In the genomic region with DNA sequence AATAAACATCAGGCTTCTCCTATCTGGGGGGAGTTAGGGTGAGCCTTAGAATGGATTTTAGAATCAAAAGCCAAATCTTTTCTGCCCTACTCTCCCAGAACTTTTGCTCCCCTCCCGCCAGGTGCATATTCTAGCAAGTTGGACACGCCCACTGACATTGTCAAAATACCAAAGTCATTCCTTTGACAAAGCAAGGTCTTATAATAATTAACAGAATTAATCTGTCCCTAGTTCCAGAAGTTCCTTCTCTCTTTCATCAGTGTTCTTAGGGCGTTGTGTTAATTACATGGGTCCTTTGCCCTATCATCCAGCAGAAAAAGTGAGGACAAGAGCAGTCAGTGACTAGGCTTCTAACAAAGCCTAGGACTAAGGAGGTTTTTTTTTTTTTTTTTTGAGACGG, we compare ENCODE assay signal across 16 cellular contexts. TPM values are rescaled to one million over a fixed set of nuclear protein-coding genes. Genes with fewer than 3 reads are reported as not detected.
A peak's percentile ranks its signal among the peaks of the same experiment; 100 is the strongest.
DNase-seq lines count a peak whose midpoint lies in the region; ATAC-seq, FAIRE-seq and TF ChIP-seq lines count a peak whose summit lies in the region.
"Had no signal": no experiment of that assay in that cellular context is flagged by ENCODE, and none has a peak within 500 bp of the region (broad histone marks: within the 10 kb centered on the region; RNA-seq: fewer than 3 reads in every experiment).

No MANE protein-coding gene starts in this region.

- no peak overlapping the region for H3K18ac ChIP-seq in H1 (ENCODE audit: extremely low read depth, low read length)

- H3K9me3 ChIP-seq in PC-9 (ENCODE audit: insufficient read depth, low read depth) (no peaks in the 10 kb centered on the region), H1 (ENCODE audit: insufficient read depth in 2 of 2, low read depth in 1 of 2, low read length in 1 of 2) (no peaks in the 10 kb centered on the region), smooth muscle cell (replicated peaks; ENCODE audit: low read depth) (no peaks in the 10 kb centered on the region)
- H3K9me3 ChIP-seq: psoas muscle, thoracic aorta had no signal

- no peaks in the 10 kb centered on the region for H3K27me3 ChIP-seq in PC-9 (ENCODE audit: insufficient read depth, low read depth)
- H3K27me3 ChIP-seq in H1 (replicated peaks in 1 of 4; ENCODE audit: control insufficient read depth in 3 of 4, extremely low read depth in 1 of 4, insufficient read depth in 3 of 4, low read length in 3 of 4) = no peaks in the 10 kb centered on the region
- H3K27me3 ChIP-seq in smooth muscle cell (ENCODE audit: low read depth) = no peaks in the 10 kb centered on the region

- H4K20me1 ChIP-seq in PC-9 (ENCODE audit: insufficient read depth) (peaks cover 3% of the 10 kb centered on the region; the same call in 1 of the 2 replicates), H1 (replicated peaks in 1 of 2; ENCODE audit: control insufficient read depth in 1 of 2, insufficient read depth in 2 of 2, low read length in 2 of 2) (no peaks in the 10 kb centered on the region), smooth muscle cell (ENCODE audit: low read depth) (no peaks in the 10 kb centered on the region)

- no peak overlapping the region for H2BK20ac ChIP-seq in H1 (ENCODE audit: low read length)

- H3K23ac ChIP-seq in H1 (ENCODE audit: insufficient read length) = no peak overlapping the region

- TF ChIP-seq CTCF in PC-9 (conservative IDR thresholded peaks at IDR 0.05) (no peak), H1 (IDR thresholded peaks at IDR 0.05; ENCODE audit: control extremely low read depth in 1 of 3, insufficient read depth in 1 of 3, low read depth in 1 of 3, low read length in 3 of 3) (no peak), smooth muscle cell (IDR thresholded peaks at IDR 0.05; ENCODE audit: borderline replicate concordance, insufficient read depth, poor library complexity, severe bottlenecking) (no peak), GM13976 (IDR thresholded peaks at IDR 0.05; ENCODE audit: borderline replicate concordance, control extremely low read depth, extremely low read depth, insufficient read depth, missing control alignments) (no peak)

- H3K27me3 Mint-ChIP-seq in activated CD8-positive, alpha-beta memory T cell treated with anti-CD3 and anti-CD28 coated beads, Interleukin-2, amount 10 ng/mL, durations not matched to agents 7 days and 5 days = no peaks in the 10 kb centered on the region

- TF ChIP-seq RAD21 in H1 (IDR thresholded peaks at IDR 0.05 in 1 of 2, conservative IDR thresholded peaks at IDR 0.05 in 1 of 2; ENCODE audit: low read depth in 2 of 2, low read length in 2 of 2) = no peak

- no peak overlapping the region for H3K27ac Mint-ChIP-seq in activated CD8-positive, alpha-beta memory T cell treated with anti-CD3 and anti-CD28 coated beads, Interleukin-2, amount 10 ng/mL, durations not matched to agents 7 days and 5 days

- H3K9ac ChIP-seq in H1 (replicated peaks in 1 of 4; ENCODE audit: extremely low read depth in 1 of 4, low read depth in 3 of 4, low read length in 3 of 4) (no peak overlapping the region), smooth muscle cell (ENCODE audit: low read depth) (no peak overlapping the region)

- no peak overlapping the region for H2BK15ac ChIP-seq in H1 (ENCODE audit: low read length)

- no peaks in the 10 kb centered on the region for H3K9me3 Mint-ChIP-seq in activated CD8-positive, alpha-beta memory T cell treated with anti-CD3 and anti-CD28 coated beads, Interleukin-2, amount 10 ng/mL, durations not matched to agents 7 days and 5 days (ENCODE audit: low read depth)

- no peak for TF ChIP-seq EP300 in H1 (IDR thresholded peaks at IDR 0.05; ENCODE audit: borderline replicate concordance in 1 of 2, low read depth in 2 of 2, low read length in 2 of 2)

- no peak overlapping the region for H2AFZ ChIP-seq in PC-9
- no peak overlapping the region for H2AFZ ChIP-seq in H1 (ENCODE audit: low read length)
- H2AFZ ChIP-seq in smooth muscle cell (ENCODE audit: low read depth) = no peak overlapping the region

- CTCF ChIA-PET in activated CD8-positive, alpha-beta memory T cell treated with anti-CD3 and anti-CD28 coated beads, Interleukin-2, amount 10 ng/mL, durations not matched to agents 7 days and 5 days (lab: Charles Lee) = no interaction called here
- CTCF ChIA-PET in PC-9 (lab: Charles Lee) (interaction anchor here (0.7 kb wide), 1 partner anchor 16 kb away, joined by 10 read pairs; no protein-coding TSS in a partner anchor), H1 (lab: Charles Lee; ENCODE audit: partially characterized antibody) (interaction anchor here (1.2 kb wide), 1 partner anchor 91 kb away, joined by 6 read pairs; no protein-coding TSS in a partner anchor)

- no peak overlapping the region for H3K4me3 ChIP-seq in PC-9
- H3K4me3 ChIP-seq in H1 (ENCODE audit: extremely low read depth in 1 of 4, insufficient read depth in 2 of 4, low read depth in 3 of 4, low read length in 4 of 4) = 0 out of 8 replicates have a peak overlapping the region, but pooled peaks of 1 of the 4 experiments have one; percentile 15
- H3K4me3 ChIP-seq in smooth muscle cell = peak overlapping the region; percentile 5
- H3K4me3 ChIP-seq: psoas muscle, thoracic aorta had no signal

- no peak overlapping the region for H2AK5ac ChIP-seq in H1 (ENCODE audit: low read depth, low read length)

- POLR2A ChIA-PET in PC-9 (lab: Charles Lee; ENCODE audit: unreplicated experiment) = interaction anchor here (0.6 kb wide), 1 partner anchor 76 kb away, joined by 10 read pairs; no protein-coding TSS in a partner anchor
- POLR2A ChIA-PET in H1 (lab: Charles Lee; ENCODE audit: partially characterized antibody) = interaction anchor here (1.8 to 57.6 kb wide), 2 partner anchors 10 to 50 kb away, joined by 15 to 3397 read pairs; a partner anchor contains a TSS

- peaks cover 46% of the 10 kb centered on the region for H3K36me3 Mint-ChIP-seq in activated CD8-positive, alpha-beta memory T cell treated with anti-CD3 and anti-CD28 coated beads, Interleukin-2, amount 10 ng/mL, durations not matched to agents 7 days and 5 days

- no peak overlapping the region for H3K4ac ChIP-seq in H1 (replicated peaks; ENCODE audit: insufficient read length, low read depth, low read length)

- H3K36me3 ChIP-seq in PC-9 (ENCODE audit: low read depth) = peaks cover 19% of the 10 kb centered on the region
- H3K36me3 ChIP-seq in H1 (ENCODE audit: control insufficient read depth in 2 of 4, insufficient read depth in 4 of 4, low read length in 3 of 4) = peaks cover 0 to 20% (median 12%) of the 10 kb centered on the region in 4 experiments; a peak in 4 of 8 replicates
- H3K36me3 ChIP-seq in smooth muscle cell (ENCODE audit: low read depth) = no peaks in the 10 kb centered on the region

- H4K8ac ChIP-seq in H1 (ENCODE audit: extremely low read depth, insufficient read depth, low read length) = no peak overlapping the region

- H3K4me1 ChIP-seq in PC-9 (replicated peaks; ENCODE audit: insufficient read depth) (peaks cover 13% of the 10 kb centered on the region), H1 (replicated peaks in 1 of 4; ENCODE audit: control insufficient read depth in 3 of 4, insufficient read depth in 4 of 4, low read length in 3 of 4) (peaks cover 0 to 8% (median 3%) of the 10 kb centered on the region in 4 experiments; a peak in 4 of 7 replicates), smooth muscle cell (ENCODE audit: low read depth) (peaks cover 7% of the 10 kb centered on the region)

- H3K14ac ChIP-seq in H1 (ENCODE audit: insufficient read length) = no peak overlapping the region

- H2BK12ac ChIP-seq in H1 (ENCODE audit: low read depth, low read length) = no peak overlapping the region

- no peak overlapping the region for H4K5ac ChIP-seq in H1 (ENCODE audit: insufficient read length, low read depth, low read length)

- H3K23me2 ChIP-seq in H1 (ENCODE audit: low read depth, low read length) = peaks cover 6% of the 10 kb centered on the region; the same call in 1 of the 2 replicates

- ATAC-seq in activated CD8-positive, alpha-beta memory T cell treated with anti-CD3 and anti-CD28 coated beads, Interleukin-2, amount 10 ng/mL, durations not matched to agents 7 days and 5 days = no peak
- ATAC-seq: psoas muscle had no signal

- 84% methylated on average over 3 of the region's 4 CpGs; no CpG with 5 or more reads in 1 of the 2 experiments for WGBS in H1 (ENCODE audit: extremely low coverage in 1 of 2, insufficient coverage in 1 of 2, insufficient read length in 1 of 2, insufficient replicate concordance in 2 of 2, low coverage in 1 of 2, low lambda C conversion rate in 2 of 2, missing lambda C conversion rate in 1 of 2), 2 experiments
- 95% methylated on average over 4 of the region's 4 CpGs for WGBS in smooth muscle cell (ENCODE audit: low lambda C conversion rate)

- H3K27ac ChIP-seq in PC-9 (no peak overlapping the region), H1 (ENCODE audit: low read depth, low read length) (no peak overlapping the region), smooth muscle cell (ENCODE audit: low read depth) (no peak overlapping the region)
- H3K27ac ChIP-seq: HL-60, psoas muscle, thoracic aorta, VCaP had no signal

- intact Hi-C loops in PC-9 (cut with micrococcal nuclease; ENCODE audit: unreplicated experiment) = no loop called here

- in situ Hi-C loops in GM13976 (cut with MboI; ENCODE audit: low sequenced_read_pairs, unreplicated experiment) = no loop called here

- no peak for FAIRE-seq in H1 (lab: Jason Lieb, UNC)
- FAIRE-seq: GM18507 had no signal

- H3K56ac ChIP-seq in H1 (replicated peaks; ENCODE audit: insufficient read length, low read depth, low read length) = no peak overlapping the region

- H3F3A ChIP-seq in PC-9 (ENCODE audit: insufficient read depth, low read depth) (peaks cover 46% of the 10 kb centered on the region), smooth muscle cell (ENCODE audit: low read depth) (peaks cover 4% of the 10 kb centered on the region)

- no TSS peak for BruUV-seq in PC-9 (replicated peaks; lab: Mats Ljungman, UMichigan)

- H2BK5ac ChIP-seq in H1 (ENCODE audit: low read depth, low read length) = no peak overlapping the region

- H3K4me1 Mint-ChIP-seq in activated CD8-positive, alpha-beta memory T cell treated with anti-CD3 and anti-CD28 coated beads, Interleukin-2, amount 10 ng/mL, durations not matched to agents 7 days and 5 days = peaks cover 42% of the 10 kb centered on the region

- H4K91ac ChIP-seq in H1 (replicated peaks; ENCODE audit: insufficient read length, low read length) = no peak overlapping the region

- H3K79me2 ChIP-seq in PC-9 (ENCODE audit: low read depth) (peaks cover 35% of the 10 kb centered on the region), H1 (ENCODE audit: control insufficient read depth in 1 of 2, insufficient read depth in 2 of 2, low read length in 2 of 2) (peaks cover 0 to 6% of the 10 kb centered on the region in 2 experiments; a peak in 2 of 4 replicates), smooth muscle cell (ENCODE audit: low read depth) (peaks cover 14% of the 10 kb centered on the region)

- H2BK120ac ChIP-seq in H1 (replicated peaks; ENCODE audit: low read depth, low read length) = no peak overlapping the region

- H3K4me3 Mint-ChIP-seq in activated CD8-positive, alpha-beta memory T cell treated with anti-CD3 and anti-CD28 coated beads, Interleukin-2, amount 10 ng/mL, durations not matched to agents 7 days and 5 days = peak overlapping the region; percentile 96

- H3K79me1 ChIP-seq in H1 (ENCODE audit: low read depth, low read length) = no peaks in the 10 kb centered on the region; the same call in 1 of the 2 replicates

- H3K9me2 ChIP-seq in PC-9 (ENCODE audit: insufficient read depth) = no peaks in the 10 kb centered on the region

- no peak for DNase-seq in activated CD8-positive, alpha-beta memory T cell treated with anti-CD3 and anti-CD28 coated beads, Interleukin-2, amount 10 ng/mL, durations not matched to agents 7 days and 5 days
- DNase-seq in activated CD8-positive, alpha-beta memory T cell treated with anti-CD3 and anti-CD28 coated beads for 24 hours = no peak
- DNase-seq in PC-9 = no peak
- no peak for DNase-seq in H1 (ENCODE audit: low read depth in 1 of 2, low spot score in 2 of 2)
- DNase-seq in smooth muscle cell (lab: John Stamatoyannopoulos, UW; ENCODE audit: unreplicated experiment) = no peak
- no peak for DNase-seq in occipital lobe (lab: John Stamatoyannopoulos, UW)
- DNase-seq in GM13976 (ENCODE audit: low spot score) = no peak
- no peak for DNase-seq in KG1 (lab: John Stamatoyannopoulos, UW)
- DNase-seq: effector memory CD4-positive, alpha-beta T cell; NCI-H1048; NCI-H446 treated with DMSO at 0.1 percent for 48 hours; psoas muscle had no signal

- H3K4me2 ChIP-seq in PC-9 = peak overlapping the region; percentile 25
- H3K4me2 ChIP-seq in H1 (ENCODE audit: insufficient read depth in 1 of 2, low read depth in 2 of 2, low read length in 2 of 2) = peak overlapping the region; percentile 4 to 90; a peak in 1 of 4 replicates
- H3K4me2 ChIP-seq in smooth muscle cell = no peak overlapping the region

- TF ChIP-seq POLR2A in H1 (IDR thresholded peaks at IDR 0.05; ENCODE audit: control extremely low read depth in 1 of 2, low read depth in 2 of 2, low read length in 2 of 2) = no peak

RNA-seq across cellular contexts. Expression of a gene that starts 2.4 kb away (rescaled TPM):
- total RNA-seq in activated CD8-positive, alpha-beta memory T cell treated with anti-CD3 and anti-CD28 coated beads, Interleukin-2, amount 10 ng/mL, durations not matched to agents 7 days and 5 days = 100 to 1,000 TPM; 235 to 244 TPM
- 138 and 203 TPM in 2 replicates for total RNA-seq in PC-9 (2021)
- total RNA-seq in H1 (2021; fragmentation: NEBNext Ultra II Directional; extraction: Animal tissue kit (Norgen Biotek cat#: 25700)) = 164 and 185 TPM in 2 replicates
- 80.4 and 82.9 TPM in 2 replicates for polyA plus RNA-seq in H1 (2011; rRNA removed)
- 86.1 TPM for polyA plus RNA-seq in H1 (2011; cell fraction: cytosol; rRNA removed)
- polyA plus RNA-seq in H1 (2011; cell fraction: nucleus; rRNA removed) = 58.7 TPM
- polyA plus RNA-seq in H1 (2012, experiment 1 of 2) = 198 to 336 TPM (median 208 TPM) in 4 replicates
- polyA plus RNA-seq in H1 (2012, experiment 2 of 2) = 220 TPM
- polyA plus RNA-seq in H1 (2013, experiment 1 of 2) = 264 TPM
- 272 TPM for polyA plus RNA-seq in H1 (2013, experiment 2 of 2)
- 56.8 and 82.3 TPM in 2 replicates for polyA minus RNA-seq in H1 (2011; rRNA and poly(A)+ RNA removed)
- polyA minus RNA-seq in H1 (2011; cell fraction: cytosol; rRNA and poly(A)+ RNA removed) = 56.5 TPM
- 35.3 TPM for polyA minus RNA-seq in H1 (2011; cell fraction: nucleus; rRNA and poly(A)+ RNA removed)
- 45.7 and 65.3 TPM in 2 replicates for total RNA-seq in smooth muscle cell
- polyA plus RNA-seq in smooth muscle cell = 176 and 181 TPM in 2 replicates
- total RNA-seq in occipital lobe = 5.9 TPM

RNA-seq across cellular contexts. Expression of a gene that starts 7.9 kb away (rescaled TPM):
- 100 to 1,000 TPM; 721 to 867 TPM for total RNA-seq in activated CD8-positive, alpha-beta memory T cell treated with anti-CD3 and anti-CD28 coated beads, Interleukin-2, amount 10 ng/mL, durations not matched to agents 7 days and 5 days
- total RNA-seq in PC-9 (2021) (668 and 833 TPM in 2 replicates), smooth muscle cell (229 and 306 TPM in 2 replicates), occipital lobe (181 TPM)
- 1,114 and 1,123 TPM in 2 replicates for total RNA-seq in H1 (2021; fragmentation: NEBNext Ultra II Directional; extraction: Animal tissue kit (Norgen Biotek cat#: 25700))
- polyA plus RNA-seq in H1 (2011; rRNA removed) (470 and 473 TPM in 2 replicates), smooth muscle cell (90.8 and 128 TPM in 2 replicates)
- 420 TPM for polyA plus RNA-seq in H1 (2011; cell fraction: cytosol; rRNA removed)
- polyA plus RNA-seq in H1 (2011; cell fraction: nucleus; rRNA removed) = 526 TPM
- polyA plus RNA-seq in H1 (2012, experiment 1 of 2) = 987 to 1,115 TPM (median 1,028 TPM) in 4 replicates
- polyA plus RNA-seq in H1 (2012, experiment 2 of 2) = 1,117 TPM
- 462 TPM for polyA plus RNA-seq in H1 (2013, experiment 1 of 2)
- polyA plus RNA-seq in H1 (2013, experiment 2 of 2) = 458 TPM
- 887 and 924 TPM in 2 replicates for polyA minus RNA-seq in H1 (2011; rRNA and poly(A)+ RNA removed)
- polyA minus RNA-seq in H1 (2011; cell fraction: cytosol; rRNA and poly(A)+ RNA removed) = 748 TPM
- polyA minus RNA-seq in H1 (2011; cell fraction: nucleus; rRNA and poly(A)+ RNA removed) = 484 TPM

RNA-seq across cellular contexts. Expression of a gene that starts 20.3 kb away (rescaled TPM):
- not detected for total RNA-seq in activated CD8-positive, alpha-beta memory T cell treated with anti-CD3 and anti-CD28 coated beads, Interleukin-2, amount 10 ng/mL, durations not matched to agents 7 days and 5 days
- total RNA-seq in PC-9 (2021) = not detected in 2 replicates
- total RNA-seq in H1 (2021; fragmentation: NEBNext Ultra II Directional; extraction: Animal tissue kit (Norgen Biotek cat#: 25700)) = 0.34 and 0.35 TPM in 2 replicates
- 0.29 and 0.47 TPM in 2 replicates for polyA plus RNA-seq in H1 (2011; rRNA removed)
- polyA plus RNA-seq in H1 (2011; cell fraction: cytosol; rRNA removed) = 0.25 TPM
- polyA plus RNA-seq in H1 (2011; cell fraction: nucleus; rRNA removed) = 0.83 TPM
- 0.12 to 0.28 TPM (median 0.16 TPM) in 4 replicates for polyA plus RNA-seq in H1 (2012, experiment 1 of 2)
- polyA plus RNA-seq in H1 (2012, experiment 2 of 2) = 0.17 TPM
- 0.16 TPM for polyA plus RNA-seq in H1 (2013, experiment 1 of 2)
- polyA plus RNA-seq in H1 (2013, experiment 2 of 2) = not detected
- 0.24 and 0.54 TPM in 2 replicates for polyA minus RNA-seq in H1 (2011; rRNA and poly(A)+ RNA removed)
- not detected for polyA minus RNA-seq in H1 (2011; cell fraction: cytosol; rRNA and poly(A)+ RNA removed)
- not detected for polyA minus RNA-seq in H1 (2011; cell fraction: nucleus; rRNA and poly(A)+ RNA removed)
- not detected in 2 replicates for total RNA-seq in smooth muscle cell
- polyA plus RNA-seq in smooth muscle cell = 0.49 TPM in 1 of 2 replicates, not detected in the other
- not detected for total RNA-seq in occipital lobe

RNA-seq across cellular contexts. Expression of a gene that starts 55.3 kb away (rescaled TPM):
- 10 to 100 TPM; 19.1 to 19.3 TPM for total RNA-seq in activated CD8-positive, alpha-beta memory T cell treated with anti-CD3 and anti-CD28 coated beads, Interleukin-2, amount 10 ng/mL, durations not matched to agents 7 days and 5 days
- total RNA-seq in PC-9 (2021) (14.7 and 18.3 TPM in 2 replicates), smooth muscle cell (11.9 and 34.6 TPM in 2 replicates), occipital lobe (30.9 TPM)
- 21.4 and 23.4 TPM in 2 replicates for total RNA-seq in H1 (2021; fragmentation: NEBNext Ultra II Directional; extraction: Animal tissue kit (Norgen Biotek cat#: 25700))
- polyA plus RNA-seq in H1 (2011; rRNA removed) (42.7 and 54.1 TPM in 2 replicates), smooth muscle cell (15.1 and 25.3 TPM in 2 replicates)
- polyA plus RNA-seq in H1 (2011; cell fraction: cytosol; rRNA removed) = 37.7 TPM
- 232 TPM for polyA plus RNA-seq in H1 (2011; cell fraction: nucleus; rRNA removed)
- 31.0 to 35.0 TPM (median 33.4 TPM) in 4 replicates for polyA plus RNA-seq in H1 (2012, experiment 1 of 2)
- 14.6 TPM for polyA plus RNA-seq in H1 (2012, experiment 2 of 2)
- 20.2 TPM for polyA plus RNA-seq in H1 (2013, experiment 1 of 2)
- 15.6 TPM for polyA plus RNA-seq in H1 (2013, experiment 2 of 2)
- polyA minus RNA-seq in H1 (2011; rRNA and poly(A)+ RNA removed) = 28.1 and 35.5 TPM in 2 replicates
- 16.5 TPM for polyA minus RNA-seq in H1 (2011; cell fraction: cytosol; rRNA and poly(A)+ RNA removed)
- polyA minus RNA-seq in H1 (2011; cell fraction: nucleus; rRNA and poly(A)+ RNA removed) = 48.2 TPM

RNA-seq across cellular contexts. Expression of a gene that starts 57.1 kb away (rescaled TPM):
- total RNA-seq in activated CD8-positive, alpha-beta memory T cell treated with anti-CD3 and anti-CD28 coated beads, Interleukin-2, amount 10 ng/mL, durations not matched to agents 7 days and 5 days = 10 to 100 TPM; 29.7 to 38.7 TPM
- total RNA-seq in PC-9 (2021) = 47.8 and 53.3 TPM in 2 replicates
- total RNA-seq in H1 (2021; fragmentation: NEBNext Ultra II Directional; extraction: Animal tissue kit (Norgen Biotek cat#: 25700)) = 66.1 and 69.9 TPM in 2 replicates
- 122 and 135 TPM in 2 replicates for polyA plus RNA-seq in H1 (2011; rRNA removed)
- 116 TPM for polyA plus RNA-seq in H1 (2011; cell fraction: cytosol; rRNA removed)
- 195 TPM for polyA plus RNA-seq in H1 (2011; cell fraction: nucleus; rRNA removed)
- 62.0 to 84.4 TPM (median 79.7 TPM) in 4 replicates for polyA plus RNA-seq in H1 (2012, experiment 1 of 2)
- 104 TPM for polyA plus RNA-seq in H1 (2012, experiment 2 of 2)
- 41.8 TPM for polyA plus RNA-seq in H1 (2013, experiment 1 of 2)
- 36.4 TPM for polyA plus RNA-seq in H1 (2013, experiment 2 of 2)
- polyA minus RNA-seq in H1 (2011; rRNA and poly(A)+ RNA removed) = 42.1 and 48.2 TPM in 2 replicates
- 38.6 TPM for polyA minus RNA-seq in H1 (2011; cell fraction: cytosol; rRNA and poly(A)+ RNA removed)
- 65.6 TPM for polyA minus RNA-seq in H1 (2011; cell fraction: nucleus; rRNA and poly(A)+ RNA removed)
- total RNA-seq in smooth muscle cell = 21.3 and 31.8 TPM in 2 replicates
- polyA plus RNA-seq in smooth muscle cell = 47.5 and 60.3 TPM in 2 replicates
- total RNA-seq in occipital lobe = 28.1 TPM
